1 cellular context compared by ENCODE assay signal in the genomic region with DNA sequence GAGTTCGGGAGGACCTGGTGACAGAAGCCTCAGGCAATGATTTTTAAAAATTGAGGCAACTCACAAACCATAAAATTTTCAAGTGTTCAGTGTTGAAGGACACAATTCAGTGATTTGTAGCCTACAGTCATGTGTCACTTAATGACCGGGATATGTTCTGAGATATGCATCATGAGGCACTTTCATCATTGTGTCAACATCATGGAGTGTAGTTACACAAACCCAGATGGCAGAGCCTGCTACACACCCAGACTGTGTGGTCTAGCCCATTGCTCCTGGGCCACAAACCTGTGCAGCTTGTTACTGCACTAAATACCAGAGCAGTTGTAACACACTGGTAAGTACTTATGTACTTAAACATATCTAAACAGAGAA.
TF ChIP-seq lines count a peak whose summit lies in the region.

No MANE protein-coding gene starts in this region.

TF ChIP-seq in IMR-90, 13 proteins besides CTCF, POLR2A, EP300 and RAD21 (continued from another document):
- TF ChIP-seq SMC3 (IDR thresholded peaks at IDR 0.05; ENCODE audit: low read depth, low read length) (no peak), RFX5 (IDR thresholded peaks at IDR 0.05; ENCODE audit: low read depth, low read length) (no peak), MAZ (IDR thresholded peaks at IDR 0.05; ENCODE audit: borderline replicate concordance, low read depth, low read length) (no peak), NFE2L2 (IDR thresholded peaks at IDR 0.05; ENCODE audit: low read depth, low read length) (no peak), RCOR1 (IDR thresholded peaks at IDR 0.05; ENCODE audit: insufficient replicate concordance, low read length) (no peak), MAFK (IDR thresholded peaks at IDR 0.05; ENCODE audit: low read depth, low read length) (no peak)
- TF ChIP-seq, protein P1, sequence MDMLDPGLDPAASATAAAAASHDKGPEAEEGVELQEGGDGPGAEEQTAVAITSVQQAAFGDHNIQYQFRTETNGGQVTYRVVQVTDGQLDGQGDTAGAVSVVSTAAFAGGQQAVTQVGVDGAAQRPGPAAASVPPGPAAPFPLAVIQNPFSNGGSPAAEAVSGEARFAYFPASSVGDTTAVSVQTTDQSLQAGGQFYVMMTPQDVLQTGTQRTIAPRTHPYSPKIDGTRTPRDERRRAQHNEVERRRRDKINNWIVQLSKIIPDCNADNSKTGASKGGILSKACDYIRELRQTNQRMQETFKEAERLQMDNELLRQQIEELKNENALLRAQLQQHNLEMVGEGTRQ (IDR thresholded peaks at IDR 0.05; ENCODE audit: low read depth, low read length) = no peak
TF ChIP-seq in IMR-90: peak in this region for 0.
